In the genomic region with DNA sequence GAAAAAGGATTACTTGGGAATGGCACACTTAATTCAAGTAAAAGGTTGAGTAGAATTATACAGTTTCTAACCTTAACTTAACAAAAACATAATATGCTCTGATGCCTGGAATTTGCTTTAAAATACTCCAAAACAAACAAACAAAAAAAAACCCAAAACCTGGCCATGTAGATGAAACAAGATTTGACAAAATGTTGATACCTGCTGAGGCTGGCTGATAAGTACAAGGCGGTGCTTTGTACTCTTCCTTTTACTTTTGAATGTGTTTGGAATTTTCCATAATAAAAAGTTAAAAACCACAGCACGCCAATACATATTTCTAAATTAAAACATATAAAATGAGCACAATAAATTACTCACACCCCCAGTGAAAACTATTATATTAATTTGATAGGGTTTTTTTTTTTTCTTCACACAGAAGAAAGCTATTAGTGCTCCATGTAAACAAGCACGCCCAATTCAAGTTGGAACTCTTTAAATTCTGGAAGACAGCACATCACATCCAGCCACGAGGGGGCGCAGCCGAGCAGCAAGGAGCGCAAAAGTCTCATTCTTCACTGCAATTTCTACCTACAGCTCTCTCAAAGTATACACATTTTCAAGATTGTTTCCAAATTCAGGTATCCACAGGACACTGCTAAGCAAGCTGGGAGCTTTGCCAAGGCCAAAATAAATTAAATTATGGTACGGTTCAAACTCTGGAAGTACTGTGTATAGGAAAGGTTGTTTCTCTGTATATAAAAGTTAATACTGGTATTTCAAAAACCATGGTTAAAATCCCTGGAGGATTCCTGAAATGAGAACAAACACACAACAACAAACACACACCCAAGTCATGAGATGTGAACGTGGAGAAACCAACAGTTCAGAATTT, we compare ENCODE assay signal across 8 cellular contexts. TPM values are rescaled to one million over a fixed set of nuclear protein-coding genes. Genes with fewer than 3 reads are reported as not detected.
DNase-seq lines count a peak whose midpoint lies in the region; ATAC-seq and TF ChIP-seq lines count a peak whose summit lies in the region.

No MANE protein-coding gene starts in this region.

- no peak overlapping the region for H3K4me3 ChIP-seq in AG04450 (ENCODE audit: low read depth, low read length)
- H3K4me3 ChIP-seq in ectodermal cell (ENCODE audit: insufficient read depth, low read depth, low read length), result peak overlapping the region; percentile 39

- H3K27me3 ChIP-seq in AG04450 (ENCODE audit: control insufficient read depth, insufficient read depth, low read length) (no peaks in the 10 kb centered on the region), H9 (ENCODE audit: insufficient read depth, low read length) (peaks cover 5% of the 10 kb centered on the region; the same call in 1 of the 2 replicates), ectodermal cell (ENCODE audit: control insufficient read depth, insufficient read depth, low read length, poor library complexity, severe bottlenecking) (no peaks in the 10 kb centered on the region)

- no peaks in the 10 kb centered on the region for H3K79me1 ChIP-seq in H9 (ENCODE audit: insufficient read depth, low read depth, low read length, poor library complexity, severe bottlenecking)

- CTCF ChIA-PET in AG04450 (lab: Charles Lee), result interaction anchor here (0.5 to 5.0 kb wide), 68 partner anchors 8 to 1977 kb away, joined by 3 to 44 read pairs (median 5); partner anchors contain the start of genes ACTR2, AFTPH and SERTAD2
- CTCF ChIA-PET in activated CD4-positive, alpha-beta memory T cell treated with anti-CD3 and anti-CD28 coated beads, Interleukin-2, amount 10 ng/mL, durations not matched to agents 7 days and 5 days (lab: Charles Lee), result interaction anchor here (0.6 to 6.2 kb wide), 51 partner anchors 8 to 547 kb away, joined by 3 to 58 read pairs (median 4); partner anchors contain the start of genes AFTPH and SERTAD2

- no peak overlapping the region for H2BK12ac ChIP-seq in H9 (ENCODE audit: insufficient read length, low read depth, low read length)

- H3K4me3 Mint-ChIP-seq in H9 (peak overlapping the region in 1 of 2 experiments; percentile 67; a peak in 2 of 5 replicates), mesothelial cell of epicardium (peak overlapping the region; percentile 47)
- H3K4me3 Mint-ChIP-seq in activated CD4-positive, alpha-beta memory T cell treated with anti-CD3 and anti-CD28 coated beads, Interleukin-2, amount 10 ng/mL, durations not matched to agents 7 days and 5 days, result no peak overlapping the region

- no peak overlapping the region for H3T11ph ChIP-seq in H9 (ENCODE audit: low read length)

- no CpG with 5 or more reads among the region's 9 CpGs for WGBS in H9 (ENCODE audit: extremely low coverage, insufficient read length, low lambda C conversion rate)
- WGBS in ectodermal cell, 2 experiments, result 2 to 12% methylated on average over 7 to 8 of the region's 9 CpGs

- H3K36me3 Mint-ChIP-seq in H9 (ENCODE audit: insufficient read depth in 1 of 3, low read depth in 3 of 3) (peaks cover 0 to 4% (median 0%) of the 10 kb centered on the region in 3 experiments; a peak in 1 of 7 replicates), mesothelial cell of epicardium (no peaks in the 10 kb centered on the region)
- H3K36me3 Mint-ChIP-seq in activated CD4-positive, alpha-beta memory T cell treated with anti-CD3 and anti-CD28 coated beads, Interleukin-2, amount 10 ng/mL, durations not matched to agents 7 days and 5 days (ENCODE audit: low read depth), result peaks cover 2% of the 10 kb centered on the region

- H2BK120ac ChIP-seq in H9 (ENCODE audit: low read depth, low read length, poor library complexity, severe bottlenecking), result no peak overlapping the region

- no peak overlapping the region for H4K91ac ChIP-seq in H9 (ENCODE audit: insufficient read length, low read depth, low read length)

- no peak overlapping the region for H3K23ac ChIP-seq in H9 (ENCODE audit: insufficient read length, low read depth, low read length)

- H2BK15ac ChIP-seq in H9 (ENCODE audit: low read depth, low read length), result no peak overlapping the region

- H3K27ac ChIP-seq in AG04450 (ENCODE audit: low read depth, low read length), result no peak overlapping the region
- no peak overlapping the region for H3K27ac ChIP-seq in H9 (ENCODE audit: insufficient read length, low read depth, low read length)
- H3K27ac ChIP-seq in ectodermal cell (ENCODE audit: insufficient read depth, low read depth, low read length, poor library complexity, severe bottlenecking), result no peak overlapping the region

- H3K4me1 ChIP-seq in H9 (ENCODE audit: insufficient read depth, low read length) (peaks cover 8% of the 10 kb centered on the region; the same call in 1 of the 2 replicates), ectodermal cell (ENCODE audit: control insufficient read depth, insufficient read depth, low read length) (peaks cover 60% of the 10 kb centered on the region)

- peaks cover 41% of the 10 kb centered on the region for H3K27me3 Mint-ChIP-seq in H9 (ENCODE audit: low read depth)
- H3K27me3 Mint-ChIP-seq in activated CD4-positive, alpha-beta memory T cell treated with anti-CD3 and anti-CD28 coated beads, Interleukin-2, amount 10 ng/mL, durations not matched to agents 7 days and 5 days, result no peaks in the 10 kb centered on the region
- H3K27me3 Mint-ChIP-seq in mesothelial cell of epicardium (ENCODE audit: low read depth), result no peaks in the 10 kb centered on the region

- ATAC-seq in GM21360 (IDR thresholded peaks at IDR 0.05; ENCODE audit: unreplicated experiment), result no peak

- peaks cover 55 to 60% of the 10 kb centered on the region in 2 experiments for H3K4me1 Mint-ChIP-seq in H9
- H3K4me1 Mint-ChIP-seq in activated CD4-positive, alpha-beta memory T cell treated with anti-CD3 and anti-CD28 coated beads, Interleukin-2, amount 10 ng/mL, durations not matched to agents 7 days and 5 days, result peaks cover 52% of the 10 kb centered on the region
- H3K4me1 Mint-ChIP-seq in mesothelial cell of epicardium, result peaks cover 91% of the 10 kb centered on the region

- POLR2A ChIA-PET in AG04450 (lab: Yijun Ruan, JAX), result interaction anchor here (0.6 to 3.4 kb wide), 4 partner anchors 8 to 220 kb away, joined by 4 to 24 read pairs (median 9); partner anchors contain the start of gene SERTAD2
- POLR2A ChIA-PET in activated CD4-positive, alpha-beta memory T cell treated with anti-CD3 and anti-CD28 coated beads, Interleukin-2, amount 10 ng/mL, durations not matched to agents 7 days and 5 days (lab: Charles Lee), result interaction anchor here (0.7 to 3.4 kb wide), 5 partner anchors 7 to 218 kb away, joined by 3 to 34 read pairs (median 11); partner anchors contain the start of genes AFTPH and SERTAD2

- TF ChIP-seq CTCF in AG04450 (IDR thresholded peaks at IDR 0.05; ENCODE audit: low read depth, low read length), result peak; percentile 94
- TF ChIP-seq CTCF in H9 (conservative IDR thresholded peaks at IDR 0.05), result peak; percentile 98
- TF ChIP-seq CTCF in mesothelial cell of epicardium (IDR thresholded peaks at IDR 0.05; ENCODE audit: unreplicated experiment), result peak; percentile 99

- H3K14ac ChIP-seq in H9 (ENCODE audit: insufficient read depth, low read length), result no peak overlapping the region

- H2BK5ac ChIP-seq in H9 (ENCODE audit: insufficient read length, low read length), result no peak overlapping the region

- no peak overlapping the region for H2AK5ac ChIP-seq in H9 (ENCODE audit: insufficient read length, low read length)

- H3K9ac ChIP-seq in H9 (ENCODE audit: extremely low read depth, insufficient read length, low read length), result no peak overlapping the region

- no peak overlapping the region for H2AFZ ChIP-seq in H9 (ENCODE audit: low read length)

- peaks cover 6% of the 10 kb centered on the region for H3K23me2 ChIP-seq in H9 (ENCODE audit: insufficient read length, low read depth, low read length, poor library complexity, severe bottlenecking)

- H4K20me1 ChIP-seq in H9 (ENCODE audit: control insufficient read depth, insufficient read depth, insufficient read length), result no peaks in the 10 kb centered on the region

- H3K9me3 ChIP-seq in AG04450 (ENCODE audit: control insufficient read depth, insufficient read depth, low read length) (no peaks in the 10 kb centered on the region), H9 (ENCODE audit: control insufficient read depth, low read depth, low read length) (no peaks in the 10 kb centered on the region), ectodermal cell (ENCODE audit: control insufficient read depth, low read length) (no peaks in the 10 kb centered on the region)

- no peak overlapping the region for H3K18ac ChIP-seq in H9 (ENCODE audit: insufficient read length, low read depth, low read length)

- no peak overlapping the region for H3K4ac ChIP-seq in H9 (ENCODE audit: low read depth, low read length)

- H4K5ac ChIP-seq in H9 (ENCODE audit: insufficient read length, low read depth, low read length), result no peak overlapping the region

- H3K4me2 ChIP-seq in H9 (ENCODE audit: insufficient read depth, insufficient read length, low read length), result no peak overlapping the region

- H3K9me3 Mint-ChIP-seq in H9 (no peaks in the 10 kb centered on the region), mesothelial cell of epicardium (no peaks in the 10 kb centered on the region)
- H3K9me3 Mint-ChIP-seq in activated CD4-positive, alpha-beta memory T cell treated with anti-CD3 and anti-CD28 coated beads, Interleukin-2, amount 10 ng/mL, durations not matched to agents 7 days and 5 days, result no peaks in the 10 kb centered on the region

- H4K8ac ChIP-seq in H9 (replicated peaks; ENCODE audit: insufficient read length, low read depth, low read length), result no peak overlapping the region

- DNase-seq in AG04450 (ENCODE audit: low read depth, low spot score) (no peak), H9 (peak; percentile 72), NCI-H82 (lab: John Stamatoyannopoulos, UW) (peak; percentile 83), mesothelial cell of epicardium (ENCODE audit: low spot score in 2 of 2, unreplicated experiment in 2 of 2) (peak; percentile 71 to 96)
- peak; percentile 85 for DNase-seq in activated CD4-positive, alpha-beta memory T cell treated with anti-CD3 and anti-CD28 coated beads, Interleukin-2, amount 10 ng/mL, durations not matched to agents 7 days and 5 days
- peak; percentile 77 to 81 for DNase-seq in stimulated activated CD8-positive, alpha-beta memory T cell treated with anti-CD3 and anti-CD28 coated beads, Interleukin-2, amount 100 ng/mL, for 1 hour (ENCODE audit: low read depth in 2 of 2)

- H2BK20ac ChIP-seq in H9 (ENCODE audit: low read depth, low read length, poor library complexity, severe bottlenecking), result no peak overlapping the region

- 0 out of 2 replicates have a peak, but pooled peaks cover 3% of the 10 kb centered on the region for H3K79me2 ChIP-seq in H9 (ENCODE audit: insufficient read depth, low read length)

- H3K36me3 ChIP-seq in ectodermal cell (ENCODE audit: control insufficient read depth, insufficient read depth, low read length), result no peaks in the 10 kb centered on the region

- H3K27ac Mint-ChIP-seq in H9, result no peak overlapping the region; a peak in 1 of 7 replicates
- no peak overlapping the region for H3K27ac Mint-ChIP-seq in activated CD4-positive, alpha-beta memory T cell treated with anti-CD3 and anti-CD28 coated beads, Interleukin-2, amount 10 ng/mL, durations not matched to agents 7 days and 5 days
- H3K27ac Mint-ChIP-seq in mesothelial cell of epicardium, result peak overlapping the region; percentile 94

- H3K56ac ChIP-seq in H9 (ENCODE audit: insufficient read length, low read depth, low read length), result no peak overlapping the region

RNA-seq across cellular contexts. Expression of gene SERTAD2, which starts 7.5 kb away (rescaled TPM):
- polyA plus RNA-seq in AG04450 (2011; rRNA removed), result 9.9 and 10.1 TPM in 2 replicates
- 12.4 and 20.5 TPM in 2 replicates for polyA minus RNA-seq in AG04450 (2011; rRNA and poly(A)+ RNA removed)
- total RNA-seq in H9 (2021) (3.5 and 3.7 TPM in 2 replicates), mesothelial cell of epicardium (39.1 to 42.2 TPM (median 41.5 TPM) in 3 replicates)
- 10 to 100 TPM; 16.2 to 17.5 TPM for total RNA-seq in activated CD4-positive, alpha-beta memory T cell treated with anti-CD3 and anti-CD28 coated beads, Interleukin-2, amount 10 ng/mL, durations not matched to agents 7 days and 5 days
- polyA plus RNA-seq in ectodermal cell (2013, experiment 1 of 4), result 24.5 TPM
- polyA plus RNA-seq in ectodermal cell (2013, experiment 2 of 4), result 23.6 TPM
- 18.9 TPM for polyA plus RNA-seq in ectodermal cell (2013, experiment 3 of 4)
- polyA plus RNA-seq in ectodermal cell (2013, experiment 4 of 4), result 23.1 TPM
